In the genomic region with DNA sequence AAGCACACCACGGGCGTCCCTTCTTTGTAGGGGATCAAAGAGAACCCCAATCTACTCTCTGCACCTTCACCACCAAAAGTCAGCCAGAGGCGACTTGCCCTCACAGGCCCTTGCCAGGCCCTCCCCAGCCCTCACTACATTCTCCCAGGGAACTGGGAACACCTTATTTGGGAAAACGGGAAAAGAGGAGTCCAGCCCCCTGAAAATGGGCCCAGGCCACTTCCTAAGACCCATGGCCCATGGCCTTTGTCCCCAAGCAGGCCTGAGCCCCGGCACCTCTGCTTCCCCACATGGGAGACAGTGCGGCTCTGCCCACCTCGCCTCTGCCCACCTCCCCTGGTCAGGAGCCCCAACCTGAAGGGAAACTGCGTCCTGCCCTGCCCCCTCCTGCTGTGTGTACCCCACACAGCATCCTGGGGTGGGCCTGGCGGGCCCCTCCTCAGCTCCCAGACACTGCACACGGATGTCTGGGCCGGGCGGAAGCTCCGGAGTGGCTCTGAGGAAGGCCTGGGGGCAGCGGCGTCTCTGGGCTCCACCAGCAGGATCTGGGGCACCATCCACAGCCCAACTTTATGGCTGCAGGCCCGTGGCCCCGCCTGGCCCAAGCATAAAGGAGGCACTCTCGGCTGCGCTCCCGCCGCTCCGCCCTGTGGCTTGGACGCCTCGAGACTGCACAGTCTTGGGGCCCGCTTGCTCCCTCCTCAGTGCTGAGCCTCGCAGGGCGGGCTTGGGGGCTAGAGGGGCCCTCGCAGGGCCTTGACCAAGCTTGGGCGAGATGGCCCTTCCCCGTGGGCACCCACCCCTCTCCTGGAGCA, we compare ENCODE assay signal across 26 cellular contexts.
DNase-seq lines count a peak whose midpoint lies in the region; ATAC-seq, FAIRE-seq and TF ChIP-seq lines count a peak whose summit lies in the region.
"Had no signal": no experiment of that assay in that cellular context is flagged by ENCODE, and none has a peak within 500 bp of the region (broad histone marks: within the 10 kb centered on the region; RNA-seq: fewer than 3 reads in every experiment).

No MANE protein-coding gene starts in this region.

- H2AFZ ChIP-seq in H1 (ENCODE audit: low read length) (no peak overlapping the region), neuronal stem cell (ENCODE audit: low read length) (peak overlapping the region; percentile 17), PC-3 (ENCODE audit: low read length) (no peak overlapping the region)

- H3K36me3 ChIP-seq in BLaER1 (no peaks in the 10 kb centered on the region), H1 (ENCODE audit: control insufficient read depth in 2 of 4, insufficient read depth in 4 of 4, low read length in 3 of 4) (no peaks in the 10 kb centered on the region), neuronal stem cell (replicated peaks in 1 of 2; ENCODE audit: control insufficient read depth in 2 of 2, insufficient read depth in 2 of 2, low read length in 2 of 2) (no peaks in the 10 kb centered on the region), PC-3 (ENCODE audit: low read depth, low read length) (no peaks in the 10 kb centered on the region)

- BruUV-seq in PC-3 (replicated peaks; lab: Mats Ljungman, UMichigan): no TSS peak

- CTCF ChIA-PET in activated naive CD4-positive, alpha-beta T cell treated with anti-CD3 and anti-CD28 coated beads for 36 hours (lab: Charles Lee): no interaction called here
- CTCF ChIA-PET in H1 (lab: Charles Lee; ENCODE audit: partially characterized antibody) (no interaction called here), PC-3 (lab: Charles Lee) (no interaction called here)

- peaks cover 15% of the 10 kb centered on the region for H3K9me3 ChIP-seq in BLaER1
- H3K9me3 ChIP-seq in H1 (ENCODE audit: insufficient read depth in 2 of 2, low read depth in 1 of 2, low read length in 1 of 2): peaks cover 5 to 13% of the 10 kb centered on the region in 2 experiments; a peak in 3 of 4 replicates
- peaks cover 14 to 17% of the 10 kb centered on the region in 2 donors for H3K9me3 ChIP-seq in neuronal stem cell (replicated peaks in 1 of 2; ENCODE audit: control insufficient read depth in 2 of 2, insufficient read depth in 1 of 2, low read depth in 1 of 2, low read length in 2 of 2)
- peaks cover 10% of the 10 kb centered on the region; the same call in 1 of the 2 replicates for H3K9me3 ChIP-seq in PC-3 (ENCODE audit: low read length)

- H3K18ac ChIP-seq in H1 (ENCODE audit: extremely low read depth, low read length): no peak overlapping the region
- H3K18ac ChIP-seq in neuronal stem cell (ENCODE audit: low read length): peak overlapping the region; percentile 88

- DNase-seq in activated naive CD4-positive, alpha-beta T cell treated with anti-CD3 and anti-CD28 coated beads for 36 hours: no peak
- DNase-seq in activated naive CD4-positive, alpha-beta T cell treated with Interleukin-2 at 50 U/mL for 16 hours: no peak
- DNase-seq in H1 (ENCODE audit: low read depth in 1 of 2, low spot score in 2 of 2) (no peak), neuronal stem cell (ENCODE audit: low spot score) (no peak), PC-3 (no peak), NCI-H187 treated with DMSO at 0.1 percent for 48 hours (lab: John Stamatoyannopoulos, UW) (no peak)
- DNase-seq: ACHN; C1 segment of cervical spinal cord; Calu3; CD8-positive, alpha-beta memory T cell; DMS153; GOT3; Karpas-422; MV-4-11; NCI-H187; NCI-H2107; NCI-H446 treated with DMSO at 0.1 percent for 48 hours; NCI-H526 treated with DMSO at 0.1 percent for 48 hours; OCI-M1; SHP77 treated with DMSO at 0.1 percent for 48 hours had no signal

- WGBS in H1 (ENCODE audit: extremely low coverage in 1 of 2, insufficient coverage in 1 of 2, insufficient read length in 1 of 2, insufficient replicate concordance in 2 of 2, low coverage in 1 of 2, low lambda C conversion rate in 2 of 2, missing lambda C conversion rate in 1 of 2), 2 experiments: 91% methylated on average over 13 of the region's 30 CpGs; no CpG with 5 or more reads in 1 of the 2 experiments
- WGBS in neuronal stem cell (ENCODE audit: extremely low coverage in 2 of 2, insufficient read length in 2 of 2, insufficient replicate concordance in 1 of 2), 2 donors: no CpG with 5 or more reads among the region's 30 CpGs

- no peaks in the 10 kb centered on the region; the same call in 1 of the 2 replicates for H3K23me2 ChIP-seq in H1 (ENCODE audit: low read depth, low read length)

- H3K27me3 Mint-ChIP-seq in activated naive CD4-positive, alpha-beta T cell treated with anti-CD3 and anti-CD28 coated beads for 36 hours (ENCODE audit: low read depth): no peaks in the 10 kb centered on the region

- H3K4me3 ChIP-seq in BLaER1 (no peak overlapping the region), H1 (ENCODE audit: extremely low read depth in 1 of 4, insufficient read depth in 2 of 4, low read depth in 3 of 4, low read length in 4 of 4) (no peak overlapping the region), neuronal stem cell (ENCODE audit: low read length in 2 of 2) (no peak overlapping the region), PC-3 (ENCODE audit: low read length) (no peak overlapping the region)
- H3K4me3 ChIP-seq: SK-N-MC had no signal

- FAIRE-seq in H1 (lab: Jason Lieb, UNC): no peak
- FAIRE-seq: GM12891 had no signal

- H2BK5ac ChIP-seq in H1 (ENCODE audit: low read depth, low read length) (no peak overlapping the region), neuronal stem cell (ENCODE audit: low read length) (peak overlapping the region; percentile 58)

- H2AK5ac ChIP-seq in H1 (ENCODE audit: low read depth, low read length) (no peak overlapping the region), neuronal stem cell (ENCODE audit: low read depth, low read length) (peak overlapping the region; percentile 86)

- no peaks in the 10 kb centered on the region for H3F3A ChIP-seq in PC-3 (ENCODE audit: low read length, unreplicated experiment)

- H3K27ac Mint-ChIP-seq in activated naive CD4-positive, alpha-beta T cell treated with anti-CD3 and anti-CD28 coated beads for 36 hours: peak overlapping the region; percentile 46
- H3K27ac Mint-ChIP-seq: CD8-positive, alpha-beta memory T cell had no signal

- no peak overlapping the region for H3K4me3 Mint-ChIP-seq in activated naive CD4-positive, alpha-beta T cell treated with anti-CD3 and anti-CD28 coated beads for 36 hours
- H3K4me3 Mint-ChIP-seq: CD8-positive, alpha-beta memory T cell had no signal

- H4K5ac ChIP-seq in H1 (ENCODE audit: insufficient read length, low read depth, low read length): no peak overlapping the region

- TF ChIP-seq RAD21 in H1 (IDR thresholded peaks at IDR 0.05 in 1 of 2, conservative IDR thresholded peaks at IDR 0.05 in 1 of 2; ENCODE audit: low read depth in 2 of 2, low read length in 2 of 2): no peak

- TF ChIP-seq CTCF in H1 (IDR thresholded peaks at IDR 0.05; ENCODE audit: control extremely low read depth in 1 of 3, insufficient read depth in 1 of 3, low read depth in 1 of 3, low read length in 3 of 3) (no peak), PC-3 (conservative IDR thresholded peaks at IDR 0.05; ENCODE audit: low read depth, low read length) (no peak)

- H3K56ac ChIP-seq in H1 (replicated peaks; ENCODE audit: insufficient read length, low read depth, low read length): no peak overlapping the region

- H2BK15ac ChIP-seq in H1 (ENCODE audit: low read length) (no peak overlapping the region), neuronal stem cell (ENCODE audit: low read length) (peak overlapping the region; percentile 97)

- H2BK20ac ChIP-seq in H1 (ENCODE audit: low read length): no peak overlapping the region

- no peak overlapping the region for H3K4ac ChIP-seq in H1 (replicated peaks; ENCODE audit: insufficient read length, low read depth, low read length)
- peak overlapping the region; percentile 67 for H3K4ac ChIP-seq in neuronal stem cell (ENCODE audit: low read length)

- H3K27ac ChIP-seq in BLaER1: no peak overlapping the region
- H3K27ac ChIP-seq in H1 (ENCODE audit: low read depth, low read length): no peak overlapping the region
- no peak overlapping the region for H3K27ac ChIP-seq in neuronal stem cell (replicated peaks; ENCODE audit: low read length)
- H3K27ac ChIP-seq in PC-3 (ENCODE audit: low read length): no peak overlapping the region
- H3K27ac ChIP-seq: 22Rv1, SK-N-MC had no signal

- H3K79me1 ChIP-seq in H1 (ENCODE audit: low read depth, low read length): peaks cover 3% of the 10 kb centered on the region; the same call in 1 of the 2 replicates
- no peaks in the 10 kb centered on the region for H3K79me1 ChIP-seq in neuronal stem cell (ENCODE audit: low read depth, low read length)

- H4K91ac ChIP-seq in H1 (replicated peaks; ENCODE audit: insufficient read length, low read length): no peak overlapping the region
- H4K91ac ChIP-seq in neuronal stem cell (ENCODE audit: low read depth, low read length, poor library complexity): no peak overlapping the region

- H3K27me3 ChIP-seq in BLaER1: no peaks in the 10 kb centered on the region
- H3K27me3 ChIP-seq in H1 (replicated peaks in 1 of 4; ENCODE audit: control insufficient read depth in 3 of 4, extremely low read depth in 1 of 4, insufficient read depth in 3 of 4, low read length in 3 of 4): no peaks in the 10 kb centered on the region
- H3K27me3 ChIP-seq in neuronal stem cell (ENCODE audit: control insufficient read depth in 3 of 3, insufficient read depth in 3 of 3, low read depth in 1 of 3, low read length in 3 of 3): peaks cover 0 to 5% (median 0%) of the 10 kb centered on the region in 3 experiments
- H3K27me3 ChIP-seq in PC-3 (ENCODE audit: low read length): no peaks in the 10 kb centered on the region

- no peaks in the 10 kb centered on the region for H3K9me2 ChIP-seq in PC-3 (replicated peaks; ENCODE audit: low read length)

- intact Hi-C loops in activated naive CD4-positive, alpha-beta T cell treated with anti-CD3 and anti-CD28 coated beads for 36 hours (cut with micrococcal nuclease): no loop called here
- intact Hi-C loops in PC-3 (cut with micrococcal nuclease): no loop called here

- H3K4me1 ChIP-seq in BLaER1 (peaks cover 45% of the 10 kb centered on the region), H1 (replicated peaks in 1 of 4; ENCODE audit: control insufficient read depth in 3 of 4, insufficient read depth in 4 of 4, low read length in 3 of 4) (peaks cover 0 to 3% (median 0%) of the 10 kb centered on the region in 4 experiments; a peak in 1 of 7 replicates), neuronal stem cell (ENCODE audit: control insufficient read depth in 2 of 2, insufficient read depth in 1 of 2, low read depth in 1 of 2, low read length in 2 of 2) (peaks cover 0 to 9% of the 10 kb centered on the region in 2 donors), PC-3 (ENCODE audit: insufficient read depth, low read length) (peaks cover 9% of the 10 kb centered on the region)

- H3K9ac ChIP-seq in BLaER1 (no peak overlapping the region), H1 (replicated peaks in 1 of 4; ENCODE audit: extremely low read depth in 1 of 4, low read depth in 3 of 4, low read length in 3 of 4) (no peak overlapping the region), neuronal stem cell (ENCODE audit: low read depth, low read length, poor library complexity) (no peak overlapping the region), PC-3 (ENCODE audit: low read length) (no peak overlapping the region)

- H2BK120ac ChIP-seq in H1 (replicated peaks; ENCODE audit: low read depth, low read length): no peak overlapping the region
- H2BK120ac ChIP-seq in neuronal stem cell (ENCODE audit: low read depth, low read length): peak overlapping the region; percentile 73

- peaks cover 8% of the 10 kb centered on the region for H4K20me1 ChIP-seq in BLaER1
- H4K20me1 ChIP-seq in H1 (replicated peaks in 1 of 2; ENCODE audit: control insufficient read depth in 1 of 2, insufficient read depth in 2 of 2, low read length in 2 of 2): peaks cover 0 to 4% of the 10 kb centered on the region in 2 experiments
- no peaks in the 10 kb centered on the region for H4K20me1 ChIP-seq in PC-3 (ENCODE audit: low read length)

- H3K14ac ChIP-seq in H1 (ENCODE audit: insufficient read length): no peak overlapping the region
- no peak overlapping the region for H3K14ac ChIP-seq in neuronal stem cell (ENCODE audit: low read length)

- TF ChIP-seq EP300 in H1 (IDR thresholded peaks at IDR 0.05; ENCODE audit: borderline replicate concordance in 1 of 2, low read depth in 2 of 2, low read length in 2 of 2): no peak

- H4K8ac ChIP-seq in H1 (ENCODE audit: extremely low read depth, insufficient read depth, low read length) (peak overlapping the region; percentile 57), neuronal stem cell (ENCODE audit: low read depth, low read length) (peak overlapping the region; percentile 75)

- ATAC-seq in PC-3 (no peak), SK-N-SH treated with all-trans-retinoic acid at 6 μM for 48 hours (no peak)
- ATAC-seq: HCT116 had no signal

- POLR2A ChIA-PET in H1 (lab: Charles Lee; ENCODE audit: partially characterized antibody) (no interaction called here), PC-3 (lab: Charles Lee; ENCODE audit: unreplicated experiment) (no interaction called here)

- H3K4me1 Mint-ChIP-seq in activated naive CD4-positive, alpha-beta T cell treated with anti-CD3 and anti-CD28 coated beads for 36 hours (ENCODE audit: low read depth): no peaks in the 10 kb centered on the region
- H3K4me1 Mint-ChIP-seq: CD8-positive, alpha-beta memory T cell had no signal

- H3K23ac ChIP-seq in H1 (ENCODE audit: insufficient read length): no peak overlapping the region
- H3K23ac ChIP-seq in neuronal stem cell (ENCODE audit: low read depth, low read length, poor library complexity): no peak overlapping the region

- TF ChIP-seq POLR2A in H1 (IDR thresholded peaks at IDR 0.05; ENCODE audit: control extremely low read depth in 1 of 2, low read depth in 2 of 2, low read length in 2 of 2): no peak

- H3K79me2 ChIP-seq in H1 (ENCODE audit: control insufficient read depth in 1 of 2, insufficient read depth in 2 of 2, low read length in 2 of 2) (no peaks in the 10 kb centered on the region), PC-3 (ENCODE audit: low read length) (no peaks in the 10 kb centered on the region)

- H3K36me3 Mint-ChIP-seq in activated naive CD4-positive, alpha-beta T cell treated with anti-CD3 and anti-CD28 coated beads for 36 hours (ENCODE audit: low read depth): no peaks in the 10 kb centered on the region
- H3K36me3 Mint-ChIP-seq: CD8-positive, alpha-beta memory T cell had no signal

- H2BK12ac ChIP-seq in H1 (ENCODE audit: low read depth, low read length) (no peak overlapping the region), neuronal stem cell (ENCODE audit: low read length) (peak overlapping the region; percentile 88)

- H3K4me2 ChIP-seq in BLaER1: peak overlapping the region; percentile 75
- H3K4me2 ChIP-seq in H1 (ENCODE audit: insufficient read depth in 1 of 2, low read depth in 2 of 2, low read length in 2 of 2): no peak overlapping the region
- H3K4me2 ChIP-seq in neuronal stem cell (ENCODE audit: insufficient read depth, low read length, poor library complexity, severe bottlenecking): no peak overlapping the region
- no peak overlapping the region for H3K4me2 ChIP-seq in PC-3 (ENCODE audit: low read length)

- peaks cover 10% of the 10 kb centered on the region for H3K9me3 Mint-ChIP-seq in activated naive CD4-positive, alpha-beta T cell treated with anti-CD3 and anti-CD28 coated beads for 36 hours
